Comparison of ENCODE assay signal across 3 cellular contexts in genomic region chr21:46107376-46107775, GRCh38. TPM values are rescaled to one million over a fixed set of nuclear protein-coding genes. Genes with fewer than 3 reads are reported as not detected.
"Had no signal": no experiment of that assay in that cellular context is flagged by ENCODE, and none has a peak within 500 bp of the region (broad histone marks: within the 10 kb centered on the region; RNA-seq: fewer than 3 reads in every experiment).

No MANE protein-coding gene starts in this region.

RNA-seq across cellular contexts. Expression of gene FTCD, which starts 48.0 kb away (rescaled TPM):
- total RNA-seq: LHCN-M2, MCF 10A, SJSA1 had no signal
